1 cellular context compared by ENCODE assay signal in genomic region chr5:95969646-95970358, GRCh38.
TF ChIP-seq lines count a peak whose summit lies in the region.

No MANE protein-coding gene starts in this region.

TF ChIP-seq in HepG2, 621 proteins besides CTCF, POLR2A, EP300 and RAD21 (continued from another document and continues in another):
- peak; percentile 51; the same call in 1 of the 2 replicates for TF ChIP-seq ZNF335 (CRISPR knock-in tag; IDR thresholded peaks at IDR 0.05)
- TF ChIP-seq RCOR2 (CRISPR knock-in tag; IDR thresholded peaks at IDR 0.05): peak; percentile 76
- peak; percentile 82; the same call in 1 of the 2 replicates for TF ChIP-seq SSRP1 (CRISPR knock-in tag; IDR thresholded peaks at IDR 0.05)
- no peak for TF ChIP-seq CBFB (CRISPR knock-in tag; IDR thresholded peaks at IDR 0.05)
- no peak for TF ChIP-seq ZNF414 (CRISPR knock-in tag; IDR thresholded peaks at IDR 0.05)
- no peak for TF ChIP-seq E2F1 (CRISPR knock-in tag; IDR thresholded peaks at IDR 0.05)
- TF ChIP-seq ZNF879 (CRISPR knock-in tag; IDR thresholded peaks at IDR 0.05): no peak
- TF ChIP-seq ZNF512B (CRISPR knock-in tag; IDR thresholded peaks at IDR 0.05; ENCODE audit: borderline replicate concordance): no peak
- TF ChIP-seq ZNF580 (CRISPR knock-in tag; IDR thresholded peaks at IDR 0.05; ENCODE audit: borderline replicate concordance, low read depth): no peak
- TF ChIP-seq IKZF1 (IDR thresholded peaks at IDR 0.05): no peak
- TF ChIP-seq CREM (IDR thresholded peaks at IDR 0.05): peak; percentile 84
- no peak for TF ChIP-seq CREM (CRISPR knock-in tag; IDR thresholded peaks at IDR 0.05)
- peak; percentile 55 for TF ChIP-seq ASH2L (IDR thresholded peaks at IDR 0.05; ENCODE audit: insufficient read length, low read depth, low read length)
- TF ChIP-seq RERE (CRISPR knock-in tag; IDR thresholded peaks at IDR 0.05; ENCODE audit: low read depth): peak; percentile 81
- TF ChIP-seq TGIF2 (CRISPR knock-in tag; IDR thresholded peaks at IDR 0.05): 0 out of 2 replicates have a peak, but pooled peaks have one; percentile 29
- peak; percentile 62; the same call in 1 of the 2 replicates for TF ChIP-seq ZNF281 (CRISPR knock-in tag; IDR thresholded peaks at IDR 0.05; ENCODE audit: borderline replicate concordance)
- TF ChIP-seq TCF7 (IDR thresholded peaks at IDR 0.05; ENCODE audit: low read depth): peak; percentile 95
- TF ChIP-seq SOX5 (CRISPR knock-in tag; IDR thresholded peaks at IDR 0.05; ENCODE audit: borderline replicate concordance): peak; percentile 97
- TF ChIP-seq ZNF18 (CRISPR knock-in tag; IDR thresholded peaks at IDR 0.05; ENCODE audit: insufficient replicate concordance): no peak
- peak; percentile 80; the same call in 1 of the 2 replicates for TF ChIP-seq NCOR1 (IDR thresholded peaks at IDR 0.05; ENCODE audit: borderline replicate concordance, low read length)
- TF ChIP-seq ZNF232 (CRISPR knock-in tag; IDR thresholded peaks at IDR 0.05; ENCODE audit: borderline replicate concordance): 0 out of 2 replicates have a peak, but pooled peaks have one; percentile 31
- TF ChIP-seq THRA (CRISPR knock-in tag; IDR thresholded peaks at IDR 0.05; ENCODE audit: borderline replicate concordance): peak; percentile 69; the same call in 1 of the 2 replicates
- TF ChIP-seq ZNF691 (CRISPR knock-in tag; IDR thresholded peaks at IDR 0.05; ENCODE audit: borderline replicate concordance, low read depth): no peak
- no peak; the same call in 1 of the 2 replicates for TF ChIP-seq TBX3 (IDR thresholded peaks at IDR 0.05; ENCODE audit: borderline replicate concordance)
- TF ChIP-seq KDM5A (IDR thresholded peaks at IDR 0.05; ENCODE audit: borderline replicate concordance, low read length): no peak
- no peak for TF ChIP-seq ZNF703 (CRISPR knock-in tag; IDR thresholded peaks at IDR 0.05; ENCODE audit: borderline replicate concordance)
- peak; percentile 85 for TF ChIP-seq CEBPG (CRISPR knock-in tag; IDR thresholded peaks at IDR 0.05)
- TF ChIP-seq SP4 (CRISPR knock-in tag; IDR thresholded peaks at IDR 0.05): no peak
- TF ChIP-seq PATZ1 (CRISPR knock-in tag; IDR thresholded peaks at IDR 0.05): 0 out of 2 replicates have a peak, but pooled peaks have one; percentile 24
- no peak; the same call in 1 of the 2 replicates for TF ChIP-seq FOXP1 (IDR thresholded peaks at IDR 0.05)
- TF ChIP-seq FOXP1 (CRISPR knock-in tag; IDR thresholded peaks at IDR 0.05): peak; percentile 84
- TF ChIP-seq FOXA3 (CRISPR knock-in tag; IDR thresholded peaks at IDR 0.05): peak; percentile 89
- peak; percentile 34; the same call in 1 of the 2 replicates for TF ChIP-seq DMAP1 (CRISPR knock-in tag; IDR thresholded peaks at IDR 0.05)
- no peak for TF ChIP-seq SOX6 (IDR thresholded peaks at IDR 0.05)
- peak; percentile 96 for TF ChIP-seq SOX6 (CRISPR knock-in tag; IDR thresholded peaks at IDR 0.05)
- no peak for TF ChIP-seq HHEX (CRISPR knock-in tag; IDR thresholded peaks at IDR 0.05)
- TF ChIP-seq HNRNPLL (IDR thresholded peaks at IDR 0.05; ENCODE audit: low read depth, low read length, poor library complexity, severe bottlenecking): no peak
- TF ChIP-seq TBX2 (CRISPR knock-in tag; IDR thresholded peaks at IDR 0.05; ENCODE audit: borderline replicate concordance): peak; percentile 85; the same call in 1 of the 2 replicates
- TF ChIP-seq RXRB (CRISPR knock-in tag; IDR thresholded peaks at IDR 0.05; ENCODE audit: borderline replicate concordance): peak; percentile 75; the same call in 1 of the 2 replicates
- peak; percentile 38; the same call in 1 of the 2 replicates for TF ChIP-seq HOXA3 (CRISPR knock-in tag; IDR thresholded peaks at IDR 0.05)
- peak; percentile 80; the same call in 1 of the 2 replicates for TF ChIP-seq ZNF614 (CRISPR knock-in tag; IDR thresholded peaks at IDR 0.05; ENCODE audit: borderline replicate concordance)
